18 cellular contexts compared by ENCODE assay signal in the genomic region with DNA sequence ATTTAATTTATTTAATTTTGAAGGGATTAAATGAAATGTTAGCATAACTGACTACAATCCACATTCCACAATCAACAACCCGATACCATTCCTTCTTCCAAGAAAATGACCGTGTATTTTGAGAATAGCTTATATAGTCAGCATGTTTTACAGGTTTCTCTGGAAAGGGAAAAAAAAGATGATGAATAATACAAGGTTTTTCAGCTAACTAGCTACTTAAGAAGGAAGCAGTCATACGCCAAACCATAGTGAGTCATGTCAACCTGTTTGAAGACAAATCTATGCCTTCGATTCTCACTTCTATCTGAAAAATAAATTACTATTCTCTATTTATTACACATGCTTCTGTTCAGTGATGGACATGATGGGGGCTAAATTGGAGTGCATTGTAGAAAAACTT.
DNase-seq lines count a peak whose midpoint lies in the region; ATAC-seq, FAIRE-seq and TF ChIP-seq lines count a peak whose summit lies in the region.
"Had no signal": no experiment of that assay in that cellular context is flagged by ENCODE, and none has a peak within 500 bp of the region (broad histone marks: within the 10 kb centered on the region; RNA-seq: fewer than 3 reads in every experiment).

No MANE protein-coding gene starts in this region.

- H3K9me3 ChIP-seq in astrocyte (ENCODE audit: insufficient read depth, low read depth, low read length) = no peaks in the 10 kb centered on the region
- H3K9me3 ChIP-seq in smooth muscle cell (replicated peaks; ENCODE audit: low read depth) = no peaks in the 10 kb centered on the region
- no peaks in the 10 kb centered on the region for H3K9me3 ChIP-seq in CD8-positive, alpha-beta T cell (ENCODE audit: low read length)
- H3K9me3 ChIP-seq: MG63 had no signal

- CTCF ChIA-PET in Calu3 (lab: Charles Lee) = no interaction called here
- CTCF ChIA-PET in CD8-positive, alpha-beta T cell (lab: Charles Lee) = no interaction called here

- 44% methylated on average over 4 of the region's 4 CpGs for WGBS in smooth muscle cell (ENCODE audit: low lambda C conversion rate)

- H3K27me3 ChIP-seq in astrocyte (ENCODE audit: insufficient read depth, low read length) = no peaks in the 10 kb centered on the region
- no peaks in the 10 kb centered on the region for H3K27me3 ChIP-seq in smooth muscle cell (ENCODE audit: low read depth)
- H3K27me3 ChIP-seq in CD8-positive, alpha-beta T cell (ENCODE audit: insufficient read depth, low read length) = no peaks in the 10 kb centered on the region
- H3K27me3 ChIP-seq: MG63 had no signal

- H2AFZ ChIP-seq in astrocyte (ENCODE audit: low read depth, low read length) (no peak overlapping the region), smooth muscle cell (ENCODE audit: low read depth) (no peak overlapping the region)
- H2AFZ ChIP-seq: PC-9 had no signal

- no peaks in the 10 kb centered on the region for H3K9me3 Mint-ChIP-seq in astrocyte (ENCODE audit: unreplicated experiment)
- H3K9me3 Mint-ChIP-seq in Calu3 (ENCODE audit: low read depth, unreplicated experiment) = no peaks in the 10 kb centered on the region
- H3K9me3 Mint-ChIP-seq in CD8-positive, alpha-beta T cell = no peaks in the 10 kb centered on the region

- H3K27me3 Mint-ChIP-seq in astrocyte (ENCODE audit: low read depth, unreplicated experiment) (no peaks in the 10 kb centered on the region), Calu3 (ENCODE audit: unreplicated experiment) (no peaks in the 10 kb centered on the region)
- no peaks in the 10 kb centered on the region for H3K27me3 Mint-ChIP-seq in CD8-positive, alpha-beta T cell (ENCODE audit: low read depth)

- no peak overlapping the region for H3K4me2 ChIP-seq in astrocyte (ENCODE audit: low read length)
- H3K4me2 ChIP-seq in smooth muscle cell = peak overlapping the region; percentile 38
- H3K4me2 ChIP-seq: PC-9 had no signal

- H3K79me2 ChIP-seq in astrocyte (ENCODE audit: insufficient read depth, low read length) = no peaks in the 10 kb centered on the region
- no peaks in the 10 kb centered on the region for H3K79me2 ChIP-seq in smooth muscle cell (ENCODE audit: low read depth)

- peaks cover 5% of the 10 kb centered on the region for H3F3A ChIP-seq in smooth muscle cell (ENCODE audit: low read depth)

- no peaks in the 10 kb centered on the region for H3K36me3 ChIP-seq in astrocyte (ENCODE audit: insufficient read depth, low read length)
- no peaks in the 10 kb centered on the region for H3K36me3 ChIP-seq in smooth muscle cell (ENCODE audit: low read depth)
- no peaks in the 10 kb centered on the region for H3K36me3 ChIP-seq in CD8-positive, alpha-beta T cell (ENCODE audit: insufficient read depth, low read length)
- H3K36me3 ChIP-seq: MG63 had no signal

- H3K9ac ChIP-seq in astrocyte (ENCODE audit: low read length) (no peak overlapping the region), smooth muscle cell (ENCODE audit: low read depth) (no peak overlapping the region)

- POLR2A ChIA-PET in CD8-positive, alpha-beta T cell (lab: Charles Lee) = no interaction called here

- no peak for ATAC-seq in GM21825 (IDR thresholded peaks at IDR 0.05; ENCODE audit: unreplicated experiment)
- ATAC-seq in CD8-positive, alpha-beta T cell = no peak
- ATAC-seq: SK-N-SH treated with all-trans-retinoic acid at 6 μM for 48 hours had no signal

- intact Hi-C loops in Calu3 (cut with micrococcal nuclease; ENCODE audit: unreplicated experiment) = no loop called here
- intact Hi-C loops in CD8-positive, alpha-beta T cell (cut with DNase I, micrococcal nuclease) = no loop called here

- H3K36me3 Mint-ChIP-seq in astrocyte (ENCODE audit: low read depth, unreplicated experiment) = no peaks in the 10 kb centered on the region
- H3K36me3 Mint-ChIP-seq in Calu3 (ENCODE audit: insufficient read depth, unreplicated experiment) = no peaks in the 10 kb centered on the region
- no peaks in the 10 kb centered on the region for H3K36me3 Mint-ChIP-seq in CD8-positive, alpha-beta T cell

- peaks cover 4% of the 10 kb centered on the region for H3K4me1 ChIP-seq in astrocyte (ENCODE audit: insufficient read depth, low read length)
- peaks cover 15% of the 10 kb centered on the region for H3K4me1 ChIP-seq in smooth muscle cell (ENCODE audit: low read depth)
- H3K4me1 ChIP-seq in CD8-positive, alpha-beta T cell (ENCODE audit: insufficient read depth, low read length) = no peaks in the 10 kb centered on the region

- H3K4me3 Mint-ChIP-seq in astrocyte (ENCODE audit: unreplicated experiment) (no peak overlapping the region), Calu3 (ENCODE audit: low read depth, unreplicated experiment) (no peak overlapping the region)
- no peak overlapping the region for H3K4me3 Mint-ChIP-seq in CD8-positive, alpha-beta T cell

- TF ChIP-seq CTCF in astrocyte (IDR thresholded peaks at IDR 0.05; ENCODE audit: insufficient read depth, low read depth, low read length) (no peak), fibroblast of mammary gland (conservative IDR thresholded peaks at IDR 0.05; ENCODE audit: control insufficient read depth, insufficient read depth, low read depth, low read length) (no peak), smooth muscle cell (IDR thresholded peaks at IDR 0.05; ENCODE audit: borderline replicate concordance, insufficient read depth, poor library complexity, severe bottlenecking) (no peak), Calu3 (IDR thresholded peaks at IDR 0.05; ENCODE audit: unreplicated experiment) (no peak)
- TF ChIP-seq CTCF in CD8-positive, alpha-beta T cell (IDR thresholded peaks at IDR 0.05) = no peak

- peak; percentile 7 for DNase-seq in LHCN-M2 (ENCODE audit: low read depth)
- peak; percentile 87 for DNase-seq in astrocyte (ENCODE audit: low read depth)
- DNase-seq in fibroblast of mammary gland (ENCODE audit: low read depth) = peak; percentile 44
- no peak for DNase-seq in smooth muscle cell (lab: John Stamatoyannopoulos, UW; ENCODE audit: unreplicated experiment)
- DNase-seq in Calu3 = no peak
- no peak for DNase-seq in CD8-positive, alpha-beta T cell
- DNase-seq: DMS79, GF-D8, GOT3, KBM-7, MG63, NCI-H1105 treated with DMSO at 0.1 percent for 48 hours, NCI-H187 treated with DMSO at 0.1 percent for 48 hours, SHP77 had no signal

- H3K4me3 ChIP-seq in astrocyte (ENCODE audit: insufficient read depth, low read depth, low read length) (no peak overlapping the region), fibroblast of mammary gland (ENCODE audit: control insufficient read depth, low read depth, low read length) (no peak overlapping the region), smooth muscle cell (no peak overlapping the region)
- H3K4me3 ChIP-seq in CD8-positive, alpha-beta T cell (ENCODE audit: low read depth, low read length) = no peak overlapping the region
- H3K4me3 ChIP-seq: MG63, PC-9 had no signal

- H3K27ac Mint-ChIP-seq in astrocyte (ENCODE audit: unreplicated experiment) (no peak overlapping the region), Calu3 (ENCODE audit: unreplicated experiment) (no peak overlapping the region)
- H3K27ac Mint-ChIP-seq in CD8-positive, alpha-beta T cell = no peak overlapping the region

- no peak for FAIRE-seq in astrocyte (lab: Jason Lieb, UNC)

- BruUV-seq in Calu3 (replicated peaks; lab: Mats Ljungman, UMichigan) = no TSS peak

- H3K27ac ChIP-seq in astrocyte (ENCODE audit: low read depth, low read length) (no peak overlapping the region), smooth muscle cell (ENCODE audit: low read depth) (peak overlapping the region; percentile 51)
- H3K27ac ChIP-seq in CD8-positive, alpha-beta T cell (ENCODE audit: low read depth, low read length) = no peak overlapping the region
- H3K27ac ChIP-seq: C4-2B, PC-9 had no signal

- H3K4me1 Mint-ChIP-seq in astrocyte (ENCODE audit: low read depth, unreplicated experiment) (peaks cover 15% of the 10 kb centered on the region), Calu3 (ENCODE audit: low read depth, unreplicated experiment) (no peaks in the 10 kb centered on the region)
- H3K4me1 Mint-ChIP-seq in CD8-positive, alpha-beta T cell (ENCODE audit: low read depth) = no peaks in the 10 kb centered on the region

- no peaks in the 10 kb centered on the region for H4K20me1 ChIP-seq in astrocyte (ENCODE audit: insufficient read depth, low read length)
- H4K20me1 ChIP-seq in smooth muscle cell (ENCODE audit: low read depth) = no peaks in the 10 kb centered on the region

Comparison
In these comparisons a context has a peak if more than half of its experiments do, and no peak if none do; other contexts are left out.
1. DNase-seq: peak in LHCN-M2 (single experiment), astrocyte (single experiment) and fibroblast of mammary gland (single experiment); none in smooth muscle cell (single experiment), Calu3 (single experiment) and CD8-positive, alpha-beta T cell (0 of 7).